ENCODE assay signal across 7 cellular contexts in the genomic region with DNA sequence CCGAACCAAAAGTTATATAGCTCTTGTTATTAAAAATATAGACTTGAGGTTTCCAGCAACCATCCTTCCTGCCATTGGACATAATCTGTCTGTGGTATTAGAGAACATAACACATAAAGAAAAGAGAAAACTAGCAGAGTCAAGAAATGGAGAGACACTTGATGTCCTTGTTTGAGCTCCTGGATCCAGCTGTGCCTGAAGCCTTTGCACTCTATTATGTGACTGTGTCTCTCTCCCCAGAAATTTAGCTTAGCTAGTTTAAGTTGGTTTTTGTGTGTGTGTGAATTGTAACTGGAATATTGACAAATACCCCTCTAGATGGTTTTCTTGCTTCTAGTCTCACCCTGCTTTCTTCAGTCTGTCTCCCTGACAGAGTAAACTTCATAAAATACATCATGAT.
"Had no signal": no experiment of that assay in that cellular context is flagged by ENCODE, and none has a peak within 500 bp of the region (broad histone marks: within the 10 kb centered on the region; RNA-seq: fewer than 3 reads in every experiment).

No MANE protein-coding gene starts in this region.

- ATAC-seq: K562 had no signal

- FAIRE-seq: HTR-8/SVneo, K562 had no signal

- DNase-seq: IMR-90, KBM-7, KG1 had no signal

- H3K9ac ChIP-seq: KMS-11 had no signal

- H3K4me2 ChIP-seq: KMS-11 had no signal

- H3K4me3 ChIP-seq: K562 had no signal

- H3K27ac ChIP-seq: HL-60, KMS-11 had no signal
